In the genomic region with DNA sequence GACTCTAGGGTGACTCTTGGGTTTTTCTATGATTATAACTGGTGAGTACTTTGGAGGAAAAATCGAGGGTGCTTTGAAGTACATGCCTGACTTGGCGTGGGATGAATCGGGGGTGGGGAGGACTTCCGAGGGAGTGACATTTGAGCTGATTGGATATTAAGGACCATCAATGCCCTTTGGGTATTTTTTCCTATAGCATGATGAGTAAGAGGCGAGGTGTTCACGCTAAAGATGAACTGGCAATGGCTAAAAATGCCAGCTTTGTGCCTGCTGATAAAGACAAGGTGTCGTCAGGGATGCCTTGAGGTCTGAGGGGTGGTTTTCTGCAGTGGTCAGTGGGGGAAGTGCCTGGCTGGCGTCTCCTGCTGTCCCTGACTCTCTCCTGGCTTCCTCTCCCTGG, we compare ENCODE assay signal across 14 cellular contexts. TPM values are rescaled to one million over a fixed set of nuclear protein-coding genes. Genes with fewer than 3 reads are reported as not detected.
"Had no signal": no experiment of that assay in that cellular context is flagged by ENCODE, and none has a peak within 500 bp of the region (broad histone marks: within the 10 kb centered on the region; RNA-seq: fewer than 3 reads in every experiment).

No MANE protein-coding gene starts in this region.

- ATAC-seq: activated CD8-positive, alpha-beta T cell treated with anti-CD3 and anti-CD28 coated beads, Interleukin-2, amount 10 ng/mL, durations not matched to agents 7 days and 5 days; naive thymus-derived CD4-positive, alpha-beta T cell; psoas muscle; sciatic nerve; stimulated activated memory B cell treated with anti-CD40 and anti-IgM and Interleukin-4, amounts not matched to agents 10 μg/mL and 1 μg/mL and 100 μg/mL, for 72 hours had no signal

- H3K27ac ChIP-seq: lower lobe of right lung, psoas muscle, spleen, transverse colon had no signal

- H3K4me1 ChIP-seq: lower lobe of right lung, psoas muscle, spleen, transverse colon had no signal

- H3K4me3 ChIP-seq: lower lobe of right lung, psoas muscle, spleen, transverse colon had no signal

- H3K27me3 ChIP-seq: transverse colon had no signal

- DNase-seq: activated CD4-positive, alpha-beta T cell treated with anti-CD3 and anti-CD28 coated beads for 48 hours; activated CD8-positive, alpha-beta memory T cell treated with anti-CD3 and anti-CD28 coated beads, Interleukin-2, amount 50 U/mL, for 48 hours; activated CD8-positive, alpha-beta T cell treated with anti-CD3 and anti-CD28 coated beads, Interleukin-2, amount 10 ng/mL, durations not matched to agents 7 days and 5 days; activated naive CD8-positive, alpha-beta T cell treated with anti-CD3 and anti-CD28 coated beads, Interleukin-2, amount 10 ng/mL, durations not matched to agents 7 days and 5 days; anterior cingulate cortex; foreskin melanocyte; lower lobe of right lung; naive thymus-derived CD4-positive, alpha-beta T cell; psoas muscle; spleen; stimulated activated CD4-positive, alpha-beta T cell treated with anti-CD3 and anti-CD28 coated beads, Interleukin-1b, Interleukin-23, amount 100 ng/mL, for 48 hours; transverse colon had no signal

- H3K36me3 ChIP-seq: lower lobe of right lung, spleen, transverse colon had no signal

- H3K9me3 ChIP-seq: lower lobe of right lung, psoas muscle, transverse colon had no signal

RNA-seq across cellular contexts. Expression of a gene that starts 25.3 kb away (rescaled TPM):
- polyA plus RNA-seq: naive thymus-derived CD4-positive, alpha-beta T cell had no signal
